In genomic region chr6:113724927-113725326, GRCh38 we compare ENCODE assay signal across 1 cellular context.
TF ChIP-seq lines count a peak whose summit lies in the region.
"Not testable (repeated sequence)": the region's sequence is repeated elsewhere in the genome, so short reads cannot be mapped to it uniquely, and the experiment has no call there.

No MANE protein-coding gene starts in this region.

TF ChIP-seq in HepG2, 621 proteins besides CTCF, POLR2A, EP300 and RAD21 (continued from another document):
- TF ChIP-seq, protein P1, sequence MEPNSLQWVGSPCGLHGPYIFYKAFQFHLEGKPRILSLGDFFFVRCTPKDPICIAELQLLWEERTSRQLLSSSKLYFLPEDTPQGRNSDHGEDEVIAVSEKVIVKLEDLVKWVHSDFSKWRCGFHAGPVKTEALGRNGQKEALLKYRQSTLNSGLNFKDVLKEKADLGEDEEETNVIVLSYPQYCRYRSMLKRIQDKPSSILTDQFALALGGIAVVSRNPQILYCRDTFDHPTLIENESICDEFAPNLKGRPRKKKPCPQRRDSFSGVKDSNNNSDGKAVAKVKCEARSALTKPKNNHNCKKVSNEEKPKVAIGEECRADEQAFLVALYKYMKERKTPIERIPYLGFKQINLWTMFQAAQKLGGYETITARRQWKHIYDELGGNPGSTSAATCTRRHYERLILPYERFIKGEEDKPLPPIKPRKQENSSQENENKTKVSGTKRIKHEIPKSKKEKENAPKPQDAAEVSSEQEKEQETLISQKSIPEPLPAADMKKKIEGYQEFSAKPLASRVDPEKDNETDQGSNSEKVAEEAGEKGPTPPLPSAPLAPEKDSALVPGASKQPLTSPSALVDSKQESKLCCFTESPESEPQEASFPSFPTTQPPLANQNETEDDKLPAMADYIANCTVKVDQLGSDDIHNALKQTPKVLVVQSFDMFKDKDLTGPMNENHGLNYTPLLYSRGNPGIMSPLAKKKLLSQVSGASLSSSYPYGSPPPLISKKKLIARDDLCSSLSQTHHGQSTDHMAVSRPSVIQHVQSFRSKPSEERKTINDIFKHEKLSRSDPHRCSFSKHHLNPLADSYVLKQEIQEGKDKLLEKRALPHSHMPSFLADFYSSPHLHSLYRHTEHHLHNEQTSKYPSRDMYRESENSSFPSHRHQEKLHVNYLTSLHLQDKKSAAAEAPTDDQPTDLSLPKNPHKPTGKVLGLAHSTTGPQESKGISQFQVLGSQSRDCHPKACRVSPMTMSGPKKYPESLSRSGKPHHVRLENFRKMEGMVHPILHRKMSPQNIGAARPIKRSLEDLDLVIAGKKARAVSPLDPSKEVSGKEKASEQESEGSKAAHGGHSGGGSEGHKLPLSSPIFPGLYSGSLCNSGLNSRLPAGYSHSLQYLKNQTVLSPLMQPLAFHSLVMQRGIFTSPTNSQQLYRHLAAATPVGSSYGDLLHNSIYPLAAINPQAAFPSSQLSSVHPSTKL (CRISPR knock-in tag; IDR thresholded peaks at IDR 0.05), result peak; percentile 34
- TF ChIP-seq SOX6 (IDR thresholded peaks at IDR 0.05), result not testable (repeated sequence)
- TF ChIP-seq SOX6 (CRISPR knock-in tag; IDR thresholded peaks at IDR 0.05) (peak; percentile 73), TCF7 (IDR thresholded peaks at IDR 0.05; ENCODE audit: low read depth) (peak; percentile 28; the same call in 1 of the 2 replicates), SOX5 (CRISPR knock-in tag; IDR thresholded peaks at IDR 0.05; ENCODE audit: borderline replicate concordance) (peak; percentile 86)
- TF ChIP-seq, protein P2, sequence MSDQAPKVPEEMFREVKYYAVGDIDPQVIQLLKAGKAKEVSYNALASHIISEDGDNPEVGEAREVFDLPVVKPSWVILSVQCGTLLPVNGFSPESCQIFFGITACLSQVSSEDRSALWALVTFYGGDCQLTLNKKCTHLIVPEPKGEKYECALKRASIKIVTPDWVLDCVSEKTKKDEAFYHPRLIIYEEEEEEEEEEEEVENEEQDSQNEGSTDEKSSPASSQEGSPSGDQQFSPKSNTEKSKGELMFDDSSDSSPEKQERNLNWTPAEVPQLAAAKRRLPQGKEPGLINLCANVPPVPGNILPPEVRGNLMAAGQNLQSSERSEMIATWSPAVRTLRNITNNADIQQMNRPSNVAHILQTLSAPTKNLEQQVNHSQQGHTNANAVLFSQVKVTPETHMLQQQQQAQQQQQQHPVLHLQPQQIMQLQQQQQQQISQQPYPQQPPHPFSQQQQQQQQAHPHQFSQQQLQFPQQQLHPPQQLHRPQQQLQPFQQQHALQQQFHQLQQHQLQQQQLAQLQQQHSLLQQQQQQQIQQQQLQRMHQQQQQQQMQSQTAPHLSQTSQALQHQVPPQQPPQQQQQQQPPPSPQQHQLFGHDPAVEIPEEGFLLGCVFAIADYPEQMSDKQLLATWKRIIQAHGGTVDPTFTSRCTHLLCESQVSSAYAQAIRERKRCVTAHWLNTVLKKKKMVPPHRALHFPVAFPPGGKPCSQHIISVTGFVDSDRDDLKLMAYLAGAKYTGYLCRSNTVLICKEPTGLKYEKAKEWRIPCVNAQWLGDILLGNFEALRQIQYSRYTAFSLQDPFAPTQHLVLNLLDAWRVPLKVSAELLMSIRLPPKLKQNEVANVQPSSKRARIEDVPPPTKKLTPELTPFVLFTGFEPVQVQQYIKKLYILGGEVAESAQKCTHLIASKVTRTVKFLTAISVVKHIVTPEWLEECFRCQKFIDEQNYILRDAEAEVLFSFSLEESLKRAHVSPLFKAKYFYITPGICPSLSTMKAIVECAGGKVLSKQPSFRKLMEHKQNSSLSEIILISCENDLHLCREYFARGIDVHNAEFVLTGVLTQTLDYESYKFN (CRISPR knock-in tag; conservative IDR thresholded peaks at IDR 0.05), result peak; percentile 40; the same call in 1 of the 2 replicates
